In genomic region chr9:98575379-98576346, GRCh38 we compare ENCODE assay signal across 8 cellular contexts.
DNase-seq lines count a peak whose midpoint lies in the region; ATAC-seq, FAIRE-seq and TF ChIP-seq lines count a peak whose summit lies in the region.

No MANE protein-coding gene starts in this region.

- DNase-seq in stimulated activated CD4-positive, alpha-beta T cell treated with anti-CD3 and anti-CD28 coated beads, Interleukin-1b, Interleukin-23, amount 100 ng/mL, for 48 hours, result peak; percentile 29
- no peak for DNase-seq in stimulated activated CD4-positive, alpha-beta T cell treated with anti-CD3 and anti-CD28 coated beads, Interleukin-4, amount 100 ng/mL, for 4 hours
- DNase-seq in NOMO-1 treated with DMSO at 0.1 percent for 48 hours (lab: John Stamatoyannopoulos, UW; ENCODE audit: unreplicated experiment) (peak; percentile 88), endothelial cell (ENCODE audit: low spot score) (no peak), superior temporal gyrus (ENCODE audit: extremely low spot score) (no peak), activated gamma-delta T cell (lab: John Stamatoyannopoulos, UW) (no peak), pancreas (no peak)

- no peaks in the 10 kb centered on the region for H3K27me3 ChIP-seq in pancreas

- no peaks in the 10 kb centered on the region for H3K4me1 ChIP-seq in pancreas

- peak overlapping the region; percentile 61 for H3K27ac Mint-ChIP-seq in endothelial cell (ENCODE audit: unreplicated experiment)

- no peaks in the 10 kb centered on the region for H3K36me3 Mint-ChIP-seq in endothelial cell (ENCODE audit: low read depth, unreplicated experiment)

- no peak for FAIRE-seq in pancreas (lab: Jason Lieb, UNC)

- peaks cover 7% of the 10 kb centered on the region for H3K27me3 Mint-ChIP-seq in endothelial cell (ENCODE audit: unreplicated experiment)

- intact Hi-C loops in pancreas (cut with DNase I), result no loop called here

- no peaks in the 10 kb centered on the region for H3K9me3 ChIP-seq in pancreas

- no peak overlapping the region for H3K4me3 Mint-ChIP-seq in endothelial cell (ENCODE audit: unreplicated experiment)

- 64 to 76% methylated on average over 13 of the region's 13 CpGs for WGBS in pancreas, 2 donors

- peak; percentile 75 for ATAC-seq in HG02870 (IDR thresholded peaks at IDR 0.05; ENCODE audit: unreplicated experiment)
- no peak for ATAC-seq in pancreas

- H3K4me3 ChIP-seq in pancreas, result no peak overlapping the region

- no peak for TF ChIP-seq CTCF in endothelial cell (IDR thresholded peaks at IDR 0.05; ENCODE audit: unreplicated experiment)
- no peak for TF ChIP-seq CTCF in pancreas (IDR thresholded peaks at IDR 0.05)

- peaks cover 7% of the 10 kb centered on the region for H3K4me1 Mint-ChIP-seq in endothelial cell (ENCODE audit: unreplicated experiment)

- no peaks in the 10 kb centered on the region for H3K36me3 ChIP-seq in pancreas

- H3K27ac ChIP-seq in pancreas, result no peak overlapping the region

- no peaks in the 10 kb centered on the region for H3K9me3 Mint-ChIP-seq in endothelial cell (ENCODE audit: unreplicated experiment)

Comparison
In these comparisons a context has a peak if more than half of its experiments do, and no peak if none do; other contexts are left out.
1. DNase-seq: peak in stimulated activated CD4-positive, alpha-beta T cell treated with anti-CD3 and anti-CD28 coated beads, Interleukin-1b, Interleukin-23, amount 100 ng/mL, for 48 hours (single experiment) and NOMO-1 treated with DMSO at 0.1 percent for 48 hours (single experiment); none in stimulated activated CD4-positive, alpha-beta T cell treated with anti-CD3 and anti-CD28 coated beads, Interleukin-4, amount 100 ng/mL, for 4 hours (0 of 2), endothelial cell (single experiment), superior temporal gyrus (single experiment), activated gamma-delta T cell (single experiment) and pancreas (0 of 6).